In the genomic region with DNA sequence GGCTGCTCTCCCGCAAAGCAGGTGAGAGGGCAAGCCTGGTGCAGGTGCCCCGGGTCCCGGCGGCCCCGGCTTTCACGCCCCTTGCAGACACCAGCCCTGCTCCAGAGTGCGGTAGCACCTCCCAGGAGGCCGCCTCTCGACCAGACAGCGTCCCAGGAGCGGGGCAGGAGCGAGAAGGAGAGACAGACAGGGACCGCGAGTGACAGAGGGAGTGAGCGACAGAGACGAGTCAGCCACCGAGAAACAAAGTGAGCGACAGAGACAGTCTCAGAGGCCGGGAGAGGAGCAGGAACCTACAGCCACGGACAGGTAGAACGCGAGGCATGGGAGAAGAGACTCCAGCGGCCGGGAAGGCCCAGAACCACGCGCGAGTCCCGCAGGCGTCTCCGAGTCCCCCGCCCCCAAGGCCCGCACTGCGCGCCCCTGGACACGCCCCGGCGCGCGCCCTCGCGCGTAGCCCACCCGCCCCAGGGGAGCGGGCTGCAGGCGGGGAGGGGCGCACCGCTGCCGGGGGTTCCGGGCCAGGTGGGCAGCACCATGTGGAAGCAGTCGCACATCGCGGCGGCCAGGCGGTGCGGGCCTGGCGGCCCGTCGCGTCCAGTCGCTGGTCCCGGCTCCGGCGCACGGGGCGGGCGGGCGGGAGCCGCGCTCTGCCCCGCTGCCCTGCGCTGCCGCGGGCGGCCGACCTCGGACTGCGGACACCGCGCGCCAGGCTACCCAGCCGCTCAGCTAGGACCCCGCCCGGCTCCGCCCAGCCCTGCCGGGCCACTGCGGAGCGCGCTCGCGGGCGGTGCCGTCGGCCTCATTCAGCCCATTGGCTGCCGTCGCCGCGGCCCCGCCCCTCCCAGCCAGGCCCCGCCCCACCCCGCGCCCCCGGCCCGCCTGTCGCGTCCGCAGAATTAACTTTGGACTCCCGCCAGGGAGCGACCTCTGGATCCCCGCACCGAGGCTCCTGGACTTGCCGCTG, we compare ENCODE assay signal across 2 cellular contexts.
TF ChIP-seq lines count a peak whose summit lies in the region.

A gene (minus strand): TSS at position 694 of the 967 bp plus-strand sequence. CDS start 137 bp downstream, at position 557.

TF ChIP-seq in WTC11, 78 proteins besides CTCF, POLR2A, EP300 and RAD21 (continued from another document):
- TF ChIP-seq, protein P1, sequence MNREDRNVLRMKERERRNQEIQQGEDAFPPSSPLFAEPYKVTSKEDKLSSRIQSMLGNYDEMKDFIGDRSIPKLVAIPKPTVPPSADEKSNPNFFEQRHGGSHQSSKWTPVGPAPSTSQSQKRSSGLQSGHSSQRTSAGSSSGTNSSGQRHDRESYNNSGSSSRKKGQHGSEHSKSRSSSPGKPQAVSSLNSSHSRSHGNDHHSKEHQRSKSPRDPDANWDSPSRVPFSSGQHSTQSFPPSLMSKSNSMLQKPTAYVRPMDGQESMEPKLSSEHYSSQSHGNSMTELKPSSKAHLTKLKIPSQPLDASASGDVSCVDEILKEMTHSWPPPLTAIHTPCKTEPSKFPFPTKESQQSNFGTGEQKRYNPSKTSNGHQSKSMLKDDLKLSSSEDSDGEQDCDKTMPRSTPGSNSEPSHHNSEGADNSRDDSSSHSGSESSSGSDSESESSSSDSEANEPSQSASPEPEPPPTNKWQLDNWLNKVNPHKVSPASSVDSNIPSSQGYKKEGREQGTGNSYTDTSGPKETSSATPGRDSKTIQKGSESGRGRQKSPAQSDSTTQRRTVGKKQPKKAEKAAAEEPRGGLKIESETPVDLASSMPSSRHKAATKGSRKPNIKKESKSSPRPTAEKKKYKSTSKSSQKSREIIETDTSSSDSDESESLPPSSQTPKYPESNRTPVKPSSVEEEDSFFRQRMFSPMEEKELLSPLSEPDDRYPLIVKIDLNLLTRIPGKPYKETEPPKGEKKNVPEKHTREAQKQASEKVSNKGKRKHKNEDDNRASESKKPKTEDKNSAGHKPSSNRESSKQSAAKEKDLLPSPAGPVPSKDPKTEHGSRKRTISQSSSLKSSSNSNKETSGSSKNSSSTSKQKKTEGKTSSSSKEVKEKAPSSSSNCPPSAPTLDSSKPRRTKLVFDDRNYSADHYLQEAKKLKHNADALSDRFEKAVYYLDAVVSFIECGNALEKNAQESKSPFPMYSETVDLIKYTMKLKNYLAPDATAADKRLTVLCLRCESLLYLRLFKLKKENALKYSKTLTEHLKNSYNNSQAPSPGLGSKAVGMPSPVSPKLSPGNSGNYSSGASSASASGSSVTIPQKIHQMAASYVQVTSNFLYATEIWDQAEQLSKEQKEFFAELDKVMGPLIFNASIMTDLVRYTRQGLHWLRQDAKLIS (CRISPR knock-in tag; IDR thresholded peaks at IDR 0.05; ENCODE audit: borderline replicate concordance) = no peak

TF ChIP-seq in HepG2, 621 proteins besides CTCF, POLR2A, EP300 and RAD21 (continued from another document and continues in another):
- TF ChIP-seq, protein P2, sequence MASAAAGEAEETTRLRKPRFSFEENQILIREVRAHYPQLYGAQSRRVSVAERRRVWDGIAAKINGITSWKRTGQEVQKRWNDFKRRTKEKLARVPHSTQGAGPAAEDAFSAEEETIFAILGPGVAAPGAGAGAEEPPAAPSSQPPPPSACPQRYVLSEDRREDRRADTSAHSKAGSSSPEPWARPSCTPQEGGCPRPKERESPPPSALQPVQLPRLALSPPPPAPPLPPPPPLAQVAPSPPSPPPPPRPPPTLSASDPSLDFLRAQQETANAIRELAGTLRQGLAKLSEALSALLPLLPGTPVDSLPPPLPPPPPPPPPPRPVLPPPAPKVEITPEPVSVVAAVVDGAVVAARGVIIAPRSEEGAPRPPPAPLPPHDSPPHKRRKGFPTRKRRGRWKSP (CRISPR knock-in tag; IDR thresholded peaks at IDR 0.05) = no peak
- TF ChIP-seq, protein P3, sequence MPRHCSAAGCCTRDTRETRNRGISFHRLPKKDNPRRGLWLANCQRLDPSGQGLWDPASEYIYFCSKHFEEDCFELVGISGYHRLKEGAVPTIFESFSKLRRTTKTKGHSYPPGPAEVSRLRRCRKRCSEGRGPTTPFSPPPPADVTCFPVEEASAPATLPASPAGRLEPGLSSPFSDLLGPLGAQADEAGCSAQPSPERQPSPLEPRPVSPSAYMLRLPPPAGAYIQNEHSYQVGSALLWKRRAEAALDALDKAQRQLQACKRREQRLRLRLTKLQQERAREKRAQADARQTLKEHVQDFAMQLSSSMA (CRISPR knock-in tag; IDR thresholded peaks at IDR 0.05) = no peak
- TF ChIP-seq, protein P4, sequence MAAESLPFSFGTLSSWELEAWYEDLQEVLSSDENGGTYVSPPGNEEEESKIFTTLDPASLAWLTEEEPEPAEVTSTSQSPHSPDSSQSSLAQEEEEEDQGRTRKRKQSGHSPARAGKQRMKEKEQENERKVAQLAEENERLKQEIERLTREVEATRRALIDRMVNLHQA (CRISPR knock-in tag; IDR thresholded peaks at IDR 0.05) = no peak
- TF ChIP-seq YY1 (IDR thresholded peaks at IDR 0.05; ENCODE audit: insufficient read depth, insufficient replicate concordance, low read depth, low read length) (peak; percentile 32), HCFC1 (IDR thresholded peaks at IDR 0.05; ENCODE audit: low read depth, low read length) (no peak), HNF4A (CRISPR knock-in tag; IDR thresholded peaks at IDR 0.05) (peak; percentile 13; the same call in 1 of the 2 replicates), KLF12 (CRISPR knock-in tag; IDR thresholded peaks at IDR 0.05; ENCODE audit: borderline replicate concordance) (peak; percentile 52; the same call in 1 of the 2 replicates), XRCC5 (optimal IDR thresholded peaks at IDR 0.05; ENCODE audit: low read length) (no peak), HOXA3 (CRISPR knock-in tag; IDR thresholded peaks at IDR 0.05) (0 out of 2 replicates have a peak, but pooled peaks have one; percentile 21), ZNF777 (CRISPR knock-in tag; IDR thresholded peaks at IDR 0.05) (peak; percentile 30; the same call in 1 of the 2 replicates), ZBTB21 (CRISPR knock-in tag; IDR thresholded peaks at IDR 0.05) (no peak), SP4 (CRISPR knock-in tag; IDR thresholded peaks at IDR 0.05) (peak; percentile 55; the same call in 1 of the 2 replicates), ZBTB3 (CRISPR knock-in tag; IDR thresholded peaks at IDR 0.05; ENCODE audit: borderline replicate concordance, low read depth) (no peak), MXI1 (IDR thresholded peaks at IDR 0.05; ENCODE audit: borderline replicate concordance, low read depth, low read length) (peak; percentile 11; the same call in 1 of the 3 replicates), ZNF83 (CRISPR knock-in tag; IDR thresholded peaks at IDR 0.05; ENCODE audit: borderline replicate concordance) (no peak), FOSL2 (CRISPR knock-in tag; IDR thresholded peaks at IDR 0.05) (no peak), ZNF724P (CRISPR knock-in tag; IDR thresholded peaks at IDR 0.05; ENCODE audit: borderline replicate concordance) (no peak), ZNF570 (CRISPR knock-in tag; IDR thresholded peaks at IDR 0.05; ENCODE audit: borderline replicate concordance) (no peak), ZNF383 (CRISPR knock-in tag; IDR thresholded peaks at IDR 0.05; ENCODE audit: borderline replicate concordance) (no peak), ZNF605 (CRISPR knock-in tag; IDR thresholded peaks at IDR 0.05) (no peak), TAF1 (CRISPR knock-in tag; IDR thresholded peaks at IDR 0.05) (peak; percentile 48; the same call in 1 of the 2 replicates), MTF2 (CRISPR knock-in tag; IDR thresholded peaks at IDR 0.05; ENCODE audit: borderline replicate concordance) (0 out of 2 replicates have a peak, but pooled peaks have one; percentile 54), ZNF652 (CRISPR knock-in tag; IDR thresholded peaks at IDR 0.05; ENCODE audit: borderline replicate concordance, low read depth) (no peak), MED1 (CRISPR knock-in tag; IDR thresholded peaks at IDR 0.05) (0 out of 2 replicates have a peak, but pooled peaks have one; percentile 10)
- TF ChIP-seq, protein P5, sequence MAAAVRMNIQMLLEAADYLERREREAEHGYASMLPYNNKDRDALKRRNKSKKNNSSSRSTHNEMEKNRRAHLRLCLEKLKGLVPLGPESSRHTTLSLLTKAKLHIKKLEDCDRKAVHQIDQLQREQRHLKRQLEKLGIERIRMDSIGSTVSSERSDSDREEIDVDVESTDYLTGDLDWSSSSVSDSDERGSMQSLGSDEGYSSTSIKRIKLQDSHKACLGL (CRISPR knock-in tag; IDR thresholded peaks at IDR 0.05) = 0 out of 2 replicates have a peak, but pooled peaks have one; percentile 34
- TF ChIP-seq, protein P6, sequence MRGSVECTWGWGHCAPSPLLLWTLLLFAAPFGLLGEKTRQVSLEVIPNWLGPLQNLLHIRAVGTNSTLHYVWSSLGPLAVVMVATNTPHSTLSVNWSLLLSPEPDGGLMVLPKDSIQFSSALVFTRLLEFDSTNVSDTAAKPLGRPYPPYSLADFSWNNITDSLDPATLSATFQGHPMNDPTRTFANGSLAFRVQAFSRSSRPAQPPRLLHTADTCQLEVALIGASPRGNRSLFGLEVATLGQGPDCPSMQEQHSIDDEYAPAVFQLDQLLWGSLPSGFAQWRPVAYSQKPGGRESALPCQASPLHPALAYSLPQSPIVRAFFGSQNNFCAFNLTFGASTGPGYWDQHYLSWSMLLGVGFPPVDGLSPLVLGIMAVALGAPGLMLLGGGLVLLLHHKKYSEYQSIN (CRISPR knock-in tag; IDR thresholded peaks at IDR 0.05; ENCODE audit: borderline replicate concordance) = no peak
- TF ChIP-seq, protein P7, sequence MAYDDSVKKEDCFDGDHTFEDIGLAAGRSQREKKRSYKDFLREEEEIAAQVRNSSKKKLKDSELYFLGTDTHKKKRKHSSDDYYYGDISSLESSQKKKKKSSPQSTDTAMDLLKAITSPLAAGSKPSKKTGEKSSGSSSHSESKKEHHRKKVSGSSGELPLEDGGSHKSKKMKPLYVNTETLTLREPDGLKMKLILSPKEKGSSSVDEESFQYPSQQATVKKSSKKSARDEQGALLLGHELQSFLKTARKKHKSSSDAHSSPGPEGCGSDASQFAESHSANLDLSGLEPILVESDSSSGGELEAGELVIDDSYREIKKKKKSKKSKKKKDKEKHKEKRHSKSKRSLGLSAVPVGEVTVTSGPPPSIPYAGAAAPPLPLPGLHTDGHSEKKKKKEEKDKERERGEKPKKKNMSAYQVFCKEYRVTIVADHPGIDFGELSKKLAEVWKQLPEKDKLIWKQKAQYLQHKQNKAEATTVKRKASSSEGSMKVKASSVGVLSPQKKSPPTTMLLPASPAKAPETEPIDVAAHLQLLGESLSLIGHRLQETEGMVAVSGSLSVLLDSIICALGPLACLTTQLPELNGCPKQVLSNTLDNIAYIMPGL (CRISPR knock-in tag; IDR thresholded peaks at IDR 0.05; ENCODE audit: borderline replicate concordance in 1 of 2, low read depth in 1 of 2) = no peak
- TF ChIP-seq, protein P8, sequence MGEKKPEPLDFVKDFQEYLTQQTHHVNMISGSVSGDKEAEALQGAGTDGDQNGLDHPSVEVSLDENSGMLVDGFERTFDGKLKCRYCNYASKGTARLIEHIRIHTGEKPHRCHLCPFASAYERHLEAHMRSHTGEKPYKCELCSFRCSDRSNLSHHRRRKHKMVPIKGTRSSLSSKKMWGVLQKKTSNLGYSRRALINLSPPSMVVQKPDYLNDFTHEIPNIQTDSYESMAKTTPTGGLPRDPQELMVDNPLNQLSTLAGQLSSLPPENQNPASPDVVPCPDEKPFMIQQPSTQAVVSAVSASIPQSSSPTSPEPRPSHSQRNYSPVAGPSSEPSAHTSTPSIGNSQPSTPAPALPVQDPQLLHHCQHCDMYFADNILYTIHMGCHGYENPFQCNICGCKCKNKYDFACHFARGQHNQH (CRISPR knock-in tag; IDR thresholded peaks at IDR 0.05) = no peak
- TF ChIP-seq, protein P9, sequence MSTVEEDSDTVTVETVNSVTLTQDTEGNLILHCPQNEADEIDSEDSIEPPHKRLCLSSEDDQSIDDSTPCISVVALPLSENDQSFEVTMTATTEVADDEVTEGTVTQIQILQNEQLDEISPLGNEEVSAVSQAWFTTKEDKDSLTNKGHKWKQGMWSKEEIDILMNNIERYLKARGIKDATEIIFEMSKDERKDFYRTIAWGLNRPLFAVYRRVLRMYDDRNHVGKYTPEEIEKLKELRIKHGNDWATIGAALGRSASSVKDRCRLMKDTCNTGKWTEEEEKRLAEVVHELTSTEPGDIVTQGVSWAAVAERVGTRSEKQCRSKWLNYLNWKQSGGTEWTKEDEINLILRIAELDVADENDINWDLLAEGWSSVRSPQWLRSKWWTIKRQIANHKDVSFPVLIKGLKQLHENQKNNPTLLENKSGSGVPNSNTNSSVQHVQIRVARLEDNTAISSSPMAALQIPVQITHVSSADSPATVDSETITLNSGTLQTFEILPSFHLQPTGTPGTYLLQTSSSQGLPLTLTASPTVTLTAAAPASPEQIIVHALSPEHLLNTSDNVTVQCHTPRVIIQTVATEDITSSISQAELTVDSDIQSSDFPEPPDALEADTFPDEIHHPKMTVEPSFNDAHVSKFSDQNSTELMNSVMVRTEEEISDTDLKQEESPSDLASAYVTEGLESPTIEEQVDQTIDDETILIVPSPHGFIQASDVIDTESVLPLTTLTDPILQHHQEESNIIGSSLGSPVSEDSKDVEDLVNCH (CRISPR knock-in tag; IDR thresholded peaks at IDR 0.05) = no peak
- TF ChIP-seq, protein P10, sequence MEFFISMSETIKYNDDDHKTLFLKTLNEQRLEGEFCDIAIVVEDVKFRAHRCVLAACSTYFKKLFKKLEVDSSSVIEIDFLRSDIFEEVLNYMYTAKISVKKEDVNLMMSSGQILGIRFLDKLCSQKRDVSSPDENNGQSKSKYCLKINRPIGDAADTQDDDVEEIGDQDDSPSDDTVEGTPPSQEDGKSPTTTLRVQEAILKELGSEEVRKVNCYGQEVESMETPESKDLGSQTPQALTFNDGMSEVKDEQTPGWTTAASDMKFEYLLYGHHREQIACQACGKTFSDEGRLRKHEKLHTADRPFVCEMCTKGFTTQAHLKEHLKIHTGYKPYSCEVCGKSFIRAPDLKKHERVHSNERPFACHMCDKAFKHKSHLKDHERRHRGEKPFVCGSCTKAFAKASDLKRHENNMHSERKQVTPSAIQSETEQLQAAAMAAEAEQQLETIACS (CRISPR knock-in tag; IDR thresholded peaks at IDR 0.05) = 0 out of 2 replicates have a peak, but pooled peaks have one; percentile 14
- TF ChIP-seq, protein P11, sequence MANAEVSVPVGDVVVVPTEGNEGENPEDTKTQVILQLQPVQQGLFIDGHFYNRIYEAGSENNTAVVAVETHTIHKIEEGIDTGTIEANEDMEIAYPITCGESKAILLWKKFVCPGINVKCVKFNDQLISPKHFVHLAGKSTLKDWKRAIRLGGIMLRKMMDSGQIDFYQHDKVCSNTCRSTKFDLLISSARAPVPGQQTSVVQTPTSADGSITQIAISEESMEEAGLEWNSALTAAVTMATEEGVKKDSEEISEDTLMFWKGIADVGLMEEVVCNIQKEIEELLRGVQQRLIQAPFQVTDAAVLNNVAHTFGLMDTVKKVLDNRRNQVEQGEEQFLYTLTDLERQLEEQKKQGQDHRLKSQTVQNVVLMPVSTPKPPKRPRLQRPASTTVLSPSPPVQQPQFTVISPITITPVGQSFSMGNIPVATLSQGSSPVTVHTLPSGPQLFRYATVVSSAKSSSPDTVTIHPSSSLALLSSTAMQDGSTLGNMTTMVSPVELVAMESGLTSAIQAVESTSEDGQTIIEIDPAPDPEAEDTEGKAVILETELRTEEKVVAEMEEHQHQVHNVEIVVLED (CRISPR knock-in tag; IDR thresholded peaks at IDR 0.05; ENCODE audit: borderline replicate concordance) = no peak
